5 cellular contexts compared by ENCODE assay signal in genomic region chr5:715636-716035, GRCh38. TPM values are rescaled to one million over a fixed set of nuclear protein-coding genes. Genes with fewer than 3 reads are reported as not detected.
DNase-seq lines count a peak whose midpoint lies in the region; ATAC-seq, FAIRE-seq and TF ChIP-seq lines count a peak whose summit lies in the region.
"Not testable (repeated sequence)": the region's sequence is repeated elsewhere in the genome, so short reads cannot be mapped to it uniquely, and the experiment has no call there.

No MANE protein-coding gene starts in this region.

- peaks cover 11% of the 10 kb centered on the region for H3K36me3 Mint-ChIP-seq in WTC11

- TF ChIP-seq RAD21 in A549 (conservative IDR thresholded peaks at IDR 0.05 in 1 of 2, IDR thresholded peaks at IDR 0.05 in 1 of 2), result not testable (repeated sequence)

- not testable (repeated sequence) for DNase-seq in A549 (ENCODE audit: low read depth in 1 of 2, low spot score in 1 of 2); WTC11 (ENCODE audit: low spot score); bronchial epithelial cell (ENCODE audit: low read depth); substantia nigra (lab: John Stamatoyannopoulos, UW)

- not testable (repeated sequence) for TF ChIP-seq POLR2A in A549 (IDR thresholded peaks at IDR 0.05; ENCODE audit: low read length)

- H3K4me2 ChIP-seq in A549, result not testable (repeated sequence)

- not testable (repeated sequence) for TF ChIP-seq CTCF in A549 (IDR thresholded peaks at IDR 0.05); WTC11 (IDR thresholded peaks at IDR 0.05); bronchial epithelial cell (IDR thresholded peaks at IDR 0.05; ENCODE audit: insufficient read depth, low read length, severe bottlenecking)

- H3K9me3 ChIP-seq in A549, result peaks cover 29% of the 10 kb centered on the region

- CTCF ChIA-PET in A549 (lab: Yijun Ruan, JAX); WTC11 (lab: Charles Lee): not testable (repeated sequence)

- peaks cover 56% of the 10 kb centered on the region for H3K27me3 Mint-ChIP-seq in WTC11 (ENCODE audit: low read depth)

- H3K4me1 Mint-ChIP-seq in WTC11, result not testable (repeated sequence)

- not testable (repeated sequence) for H3K4me3 Mint-ChIP-seq in WTC11

- H3K9me3 Mint-ChIP-seq in WTC11, result peaks cover 36% of the 10 kb centered on the region

- not testable (repeated sequence) for H3K27ac Mint-ChIP-seq in WTC11

- H3K27ac ChIP-seq in A549, result not testable (repeated sequence)
- H3K27ac ChIP-seq in layer of hippocampus (ENCODE audit: low read depth, low read length) (peak overlapping the region; percentile 57), substantia nigra (ENCODE audit: low read depth, low read length, poor library complexity, severe bottlenecking) (peak overlapping the region; percentile 49)

- 11% methylated on average over 4 of the region's 4 CpGs for WGBS in A549 (ENCODE audit: missing lambda C conversion rate)

- H3K4me3 ChIP-seq in A549; bronchial epithelial cell (ENCODE audit: low read depth, low read length): not testable (repeated sequence)

- TF ChIP-seq EP300 in A549 (IDR thresholded peaks at IDR 0.05), result not testable (repeated sequence)

- POLR2A ChIA-PET in A549 (lab: Yijun Ruan, JAX); WTC11 (lab: Charles Lee): not testable (repeated sequence)

- FAIRE-seq in A549 (lab: Jason Lieb, UNC), result not testable (repeated sequence)
- FAIRE-seq in bronchial epithelial cell (lab: Jason Lieb, UNC), result peak; percentile 83

- not testable (repeated sequence) for H3K27me3 ChIP-seq in bronchial epithelial cell (ENCODE audit: control insufficient read depth, insufficient read depth, low read length); layer of hippocampus (ENCODE audit: control insufficient read depth, insufficient read depth, low read length)

- ATAC-seq in A549, result peak; percentile 25 to 32; a peak in 1 of 6 replicates
- not testable (repeated sequence) for ATAC-seq in WTC11

- H3K4me1 ChIP-seq in A549, result not testable (repeated sequence)

- H3K36me3 ChIP-seq in bronchial epithelial cell (ENCODE audit: control insufficient read depth, insufficient read depth, low read length), result not testable (repeated sequence)

TF ChIP-seq in WTC11, 78 proteins besides CTCF, POLR2A, EP300 and RAD21:
- 0 out of 2 replicates have a peak, but pooled peaks have one; percentile 32 for TF ChIP-seq ZNF317 (CRISPR knock-in tag; IDR thresholded peaks at IDR 0.05; ENCODE audit: borderline replicate concordance, low read depth)

RNA-seq across cellular contexts. Expression of gene TPPP, which starts 22.5 kb away (rescaled TPM):
- 1.0 and 1.2 TPM in 2 replicates for polyA plus RNA-seq in A549 (2011; rRNA removed)
- polyA plus RNA-seq in A549 (2012; cell fraction: cytosol; rRNA removed), result 1.1 and 1.3 TPM in 2 replicates
- 2.4 and 3.6 TPM in 2 replicates for polyA plus RNA-seq in A549 (2012; cell fraction: nucleus; rRNA removed)
- polyA plus RNA-seq in A549 (2017; fragmentation: RNase III; extraction: RNeasy Plus Mini Kit Qiagen cat#74134 plus additional on column Dnase treatment), result 1.2 to 1.5 TPM (median 1.4 TPM) in 3 replicates
- polyA minus RNA-seq in A549 (2011; rRNA and poly(A)+ RNA removed), result 1.8 and 2.6 TPM in 2 replicates
- total RNA-seq in WTC11 (2021), result 1.8 to 2.1 TPM (median 1.8 TPM) in 3 replicates
- 1.6 and 2.4 TPM in 2 replicates for total RNA-seq in bronchial epithelial cell
